ENCODE assay signal across 24 cellular contexts in genomic region chr9:110842976-110843375, GRCh38.
DNase-seq lines count a peak whose midpoint lies in the region; ATAC-seq, FAIRE-seq and TF ChIP-seq lines count a peak whose summit lies in the region.
"Had no signal": no experiment of that assay in that cellular context is flagged by ENCODE, and none has a peak within 500 bp of the region (broad histone marks: within the 10 kb centered on the region; RNA-seq: fewer than 3 reads in every experiment).

No MANE protein-coding gene starts in this region.

- H2AK5ac ChIP-seq in trophoblast cell (ENCODE audit: low read length): no peak overlapping the region

- no peak overlapping the region for H3K18ac ChIP-seq in trophoblast cell (ENCODE audit: low read length)

- no peak overlapping the region for H4K12ac ChIP-seq in trophoblast cell (ENCODE audit: low read depth, low read length)

- H3K79me1 ChIP-seq in trophoblast cell (ENCODE audit: low read length): no peaks in the 10 kb centered on the region

- no CpG with 5 or more reads among the region's 3 CpGs for WGBS in trophoblast cell (ENCODE audit: extremely low coverage, insufficient coverage, insufficient read length)

- no peak overlapping the region for H2BK5ac ChIP-seq in trophoblast cell (ENCODE audit: low read depth, low read length, poor library complexity)

- no peak overlapping the region for H2AFZ ChIP-seq in trophoblast cell (ENCODE audit: insufficient read depth, low read length, poor library complexity)
- H2AFZ ChIP-seq: GM23338 had no signal

- H3K36me3 ChIP-seq in trophoblast cell (ENCODE audit: control insufficient read depth in 1 of 2, insufficient read depth in 2 of 2, low read length in 2 of 2): no peaks in the 10 kb centered on the region

- H3K27me3 ChIP-seq in trophoblast cell (ENCODE audit: insufficient read depth, low read length): no peaks in the 10 kb centered on the region

- H3K4ac ChIP-seq in trophoblast cell (ENCODE audit: low read depth, low read length): no peak overlapping the region

- no peak overlapping the region for H3K23ac ChIP-seq in trophoblast cell (ENCODE audit: low read length)

- no peak overlapping the region for H4K8ac ChIP-seq in trophoblast cell (ENCODE audit: low read depth, low read length)

- no peak overlapping the region for H3K4me2 ChIP-seq in trophoblast cell (ENCODE audit: low read length)
- H3K4me2 ChIP-seq: A549, GM23338 had no signal

- ATAC-seq in HG02642 (IDR thresholded peaks at IDR 0.05; ENCODE audit: poor library complexity, unreplicated experiment) (no peak), HG02938 (IDR thresholded peaks at IDR 0.05; ENCODE audit: unreplicated experiment) (no peak)
- ATAC-seq: A549 had no signal

- no peak for TF ChIP-seq POLR2A in GM12891 (IDR thresholded peaks at IDR 0.05; ENCODE audit: low read depth, low read length)

- H3K4me1 ChIP-seq in trophoblast cell (ENCODE audit: control insufficient read depth in 1 of 2, insufficient read depth in 2 of 2, low read length in 2 of 2): peaks cover 0 to 3% of the 10 kb centered on the region in 2 experiments

- no peak overlapping the region for H3K27ac ChIP-seq in trophoblast cell (ENCODE audit: low read depth, low read length)
- H3K27ac ChIP-seq: C4-2B had no signal

- H3K14ac ChIP-seq in trophoblast cell (ENCODE audit: low read length): no peak overlapping the region

- H3K9ac ChIP-seq in trophoblast cell (ENCODE audit: low read length): peak overlapping the region; percentile 13

- H4K91ac ChIP-seq in trophoblast cell (ENCODE audit: low read depth, low read length): no peak overlapping the region

- no peak overlapping the region for H2BK120ac ChIP-seq in trophoblast cell (ENCODE audit: insufficient read depth, low read length, poor library complexity)

- FAIRE-seq in HTR-8/SVneo (lab: Jason Lieb, UNC) (peak; percentile 16), GM12891 (lab: Jason Lieb, UNC) (no peak)
- FAIRE-seq: A549, D721Med, G401.6 had no signal

- H3K9me3 ChIP-seq in trophoblast cell (ENCODE audit: insufficient read depth, low read depth, low read length): no peaks in the 10 kb centered on the region

- no peak overlapping the region for H2BK12ac ChIP-seq in trophoblast cell (ENCODE audit: low read length)

- peak; percentile 72 for DNase-seq in EH (ENCODE audit: low read depth)
- DNase-seq in HTR-8/SVneo (ENCODE audit: insufficient read length, low spot score): no peak
- DNase-seq in astrocyte of the hippocampus (ENCODE audit: low read depth, low spot score): peak; percentile 6
- DNase-seq in trophoblast cell: no peak
- no peak for DNase-seq in mucosa of gallbladder (ENCODE audit: low spot score)
- DNase-seq in GM12891 (ENCODE audit: insufficient read length, low spot score): no peak
- DNase-seq: AML-193; DMS79; Kasumi-1; MM.1S; NCI-H1092; NCI-H146; NCI-H2081; NCI-H748 treated with DMSO at 0.1 percent for 48 hours; NK-92 treated with Interleukin-12 subunit alpha and Interleukin-12 subunit beta, amount 100 ng/mL, for 24 hours; Right ventricle myocardium superior; SW 1271 had no signal

- H3K79me2 ChIP-seq in trophoblast cell (ENCODE audit: control insufficient read depth, insufficient read depth, low read length, poor library complexity): peaks cover 3% of the 10 kb centered on the region

- H3K4me3 ChIP-seq in trophoblast cell (ENCODE audit: low read depth, low read length): no peak overlapping the region
- H3K4me3 ChIP-seq: A549, GM23338 had no signal

TF ChIP-seq in GM12891, 5 proteins besides CTCF, POLR2A, EP300 and RAD21:
- TF ChIP-seq POU2F2 (IDR thresholded peaks at IDR 0.05; ENCODE audit: low read depth, low read length) (no peak), POLR2AphosphoS5 (IDR thresholded peaks at IDR 0.05; ENCODE audit: low read depth, low read length) (no peak), SPI1 (IDR thresholded peaks at IDR 0.05; ENCODE audit: low read depth, low read length) (no peak), TAF1 (IDR thresholded peaks at IDR 0.05; ENCODE audit: low read depth, low read length) (no peak), PAX5 (IDR thresholded peaks at IDR 0.05; ENCODE audit: insufficient read depth, low read length, severe bottlenecking) (no peak)

Comparison
In these comparisons a context has a peak if more than half of its experiments do, and no peak if none do; other contexts are left out.
1. DNase-seq: peak in EH (single experiment) and astrocyte of the hippocampus (single experiment); none in HTR-8/SVneo (single experiment), trophoblast cell (0 of 2), mucosa of gallbladder (single experiment) and GM12891 (single experiment).